Comparison of ENCODE assay signal across 19 cellular contexts in the genomic region with DNA sequence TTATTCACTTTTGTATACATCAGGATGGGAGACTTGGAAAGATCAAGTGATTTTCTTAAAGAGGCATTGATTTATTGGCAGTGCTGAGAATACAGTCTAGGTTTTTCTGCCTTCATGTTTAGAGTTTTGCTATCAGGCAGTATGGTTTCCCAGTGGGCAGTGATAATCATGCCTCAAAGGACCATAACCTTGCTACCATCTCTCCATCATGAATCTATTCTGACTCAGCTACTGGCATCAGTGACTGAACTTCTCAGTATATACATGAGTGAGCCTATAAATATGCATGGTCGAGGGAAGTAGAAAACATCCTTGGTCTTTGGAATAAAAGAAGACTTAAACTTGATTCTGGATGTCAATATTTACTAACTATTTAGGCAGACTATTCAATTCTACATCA.
A peak's percentile ranks its signal among the peaks of the same experiment; 100 is the strongest.
DNase-seq lines count a peak whose midpoint lies in the region; ATAC-seq and TF ChIP-seq lines count a peak whose summit lies in the region.
"Had no signal": no experiment of that assay in that cellular context is flagged by ENCODE, and none has a peak within 500 bp of the region (broad histone marks: within the 10 kb centered on the region; RNA-seq: fewer than 3 reads in every experiment).

No MANE protein-coding gene starts in this region.

- peak overlapping the region; percentile 33 for H2AK5ac ChIP-seq in mesendoderm (ENCODE audit: low read length)

- H3K36me3 ChIP-seq in GM23248 (ENCODE audit: low read depth) (no peaks in the 10 kb centered on the region), mesendoderm (ENCODE audit: control insufficient read depth, insufficient read depth, low read length) (no peaks in the 10 kb centered on the region), Karpas-422 (ENCODE audit: insufficient read depth, low read length) (no peaks in the 10 kb centered on the region)
- H3K36me3 ChIP-seq: SJCRH30 had no signal

- DNase-seq in GM23248: peak; percentile 26
- peak; percentile 76 for DNase-seq in fibroblast of mammary gland (ENCODE audit: low read depth)
- no peak for DNase-seq in mesendoderm
- DNase-seq in NCI-H774 (lab: John Stamatoyannopoulos, UW): no peak
- DNase-seq in GM19238 (ENCODE audit: insufficient read length, low spot score): no peak
- DNase-seq in amygdala (lab: John Stamatoyannopoulos, UW): no peak
- DNase-seq in Karpas-422: no peak
- DNase-seq: C1 segment of cervical spinal cord, DND-41, HFFc6, MV-4-11, NCI-H1417, NCI-H1930, NCI-H446, SJCRH30 had no signal

- H3K56ac ChIP-seq in mesendoderm (ENCODE audit: low read length): no peak overlapping the region

- no peak overlapping the region for H3K9ac ChIP-seq in GM23248
- no peak overlapping the region for H3K9ac ChIP-seq in mesendoderm (ENCODE audit: low read length)
- H3K9ac ChIP-seq in Karpas-422 (ENCODE audit: low read length): no peak overlapping the region

- no peaks in the 10 kb centered on the region for H3F3A ChIP-seq in GM23248 (ENCODE audit: insufficient read depth)

- TF ChIP-seq CTCF in fibroblast of mammary gland (conservative IDR thresholded peaks at IDR 0.05; ENCODE audit: control insufficient read depth, insufficient read depth, low read depth, low read length): no peak

- H3K4me2 ChIP-seq in GM23248 (ENCODE audit: unreplicated experiment): no peak overlapping the region
- no peak overlapping the region for H3K4me2 ChIP-seq in mesendoderm (ENCODE audit: low read length)
- H3K4me2 ChIP-seq in Karpas-422 (ENCODE audit: low read depth, low read length, poor library complexity, severe bottlenecking): no peak overlapping the region
- H3K4me2 ChIP-seq: A549 had no signal

- peak; percentile 84 for ATAC-seq in SK-N-SH treated with all-trans-retinoic acid at 6 μM for 48 hours
- ATAC-seq: A549, K562 had no signal

- H2AFZ ChIP-seq in GM23248 (no peak overlapping the region), Karpas-422 (ENCODE audit: low read length) (no peak overlapping the region)

- H3K4me1 ChIP-seq in GM23248 (ENCODE audit: insufficient read depth): no peaks in the 10 kb centered on the region
- H3K4me1 ChIP-seq in mesendoderm (ENCODE audit: control insufficient read depth, low read depth, low read length): peaks cover 2% of the 10 kb centered on the region
- H3K4me1 ChIP-seq in Karpas-422 (ENCODE audit: low read length): no peaks in the 10 kb centered on the region
- H3K4me1 ChIP-seq: A549, SJCRH30 had no signal

- H3K23ac ChIP-seq in mesendoderm (ENCODE audit: low read length): no peak overlapping the region

- no peak overlapping the region for H4K5ac ChIP-seq in mesendoderm (ENCODE audit: low read length)

- H3K9me3 ChIP-seq in GM23248 (ENCODE audit: low read depth) (no peaks in the 10 kb centered on the region), Karpas-422 (ENCODE audit: low read length) (no peaks in the 10 kb centered on the region)
- H3K9me3 ChIP-seq: A549, SJCRH30 had no signal

- H3K18ac ChIP-seq in mesendoderm (ENCODE audit: low read length): no peak overlapping the region

- H4K8ac ChIP-seq in mesendoderm (ENCODE audit: low read depth, low read length): no peak overlapping the region

- 0 to 9% methylated on average over 1 of the region's 1 CpG for WGBS in GM23248 (ENCODE audit: low coverage in 1 of 2, low lambda C conversion rate in 2 of 2, missing lambda C conversion rate in 2 of 2), 2 experiments
- WGBS in mesendoderm (ENCODE audit: extremely low coverage, insufficient coverage, low lambda C conversion rate): no CpG with 5 or more reads among the region's 1 CpG

- H3K4ac ChIP-seq in mesendoderm (ENCODE audit: low read depth, low read length): no peak overlapping the region

- H3K4me3 ChIP-seq in GM23248 (no peak overlapping the region), fibroblast of mammary gland (ENCODE audit: control insufficient read depth, low read depth, low read length) (no peak overlapping the region), mesendoderm (ENCODE audit: low read length) (no peak overlapping the region), Karpas-422 (ENCODE audit: low read length) (no peak overlapping the region)
- H3K4me3 ChIP-seq: A549, K562, SJCRH30 had no signal

- H2BK5ac ChIP-seq in mesendoderm (ENCODE audit: low read length): no peak overlapping the region

- H3K79me2 ChIP-seq in GM23248 (ENCODE audit: insufficient read depth): no peaks in the 10 kb centered on the region
- no peaks in the 10 kb centered on the region for H3K79me2 ChIP-seq in mesendoderm (ENCODE audit: control insufficient read depth, insufficient read depth, low read length)
- no peaks in the 10 kb centered on the region for H3K79me2 ChIP-seq in Karpas-422 (ENCODE audit: low read length)

- H3K27me3 ChIP-seq in GM23248 (replicated peaks; ENCODE audit: insufficient read depth): no peaks in the 10 kb centered on the region
- H3K27me3 ChIP-seq in mesendoderm (ENCODE audit: insufficient read depth, low read length, poor library complexity): no peaks in the 10 kb centered on the region
- H3K27me3 ChIP-seq in Karpas-422 (ENCODE audit: low read length): no peaks in the 10 kb centered on the region
- H3K27me3 ChIP-seq: SJCRH30 had no signal

- H3K9me2 ChIP-seq in GM23248 (ENCODE audit: insufficient read depth) (no peaks in the 10 kb centered on the region), Karpas-422 (replicated peaks; ENCODE audit: insufficient read depth, low read length) (no peaks in the 10 kb centered on the region)

- H3K27ac ChIP-seq in GM23248 (no peak overlapping the region), mesendoderm (ENCODE audit: low read depth, low read length) (no peak overlapping the region), Karpas-422 (ENCODE audit: low read length) (no peak overlapping the region)
- H3K27ac ChIP-seq: A549, RWPE1, SJCRH30 had no signal

- H2BK15ac ChIP-seq in mesendoderm (replicated peaks; ENCODE audit: low read depth): no peak overlapping the region

- H4K20me1 ChIP-seq in GM23248 (ENCODE audit: insufficient read depth) (no peaks in the 10 kb centered on the region), Karpas-422 (ENCODE audit: insufficient read depth, low read depth, low read length) (no peaks in the 10 kb centered on the region)

- H2BK120ac ChIP-seq in mesendoderm (ENCODE audit: low read depth, low read length): peak overlapping the region; percentile 73

- in situ Hi-C loops in GM23248 (cut with MboI): no loop called here

- H3K79me1 ChIP-seq in mesendoderm (ENCODE audit: low read length): no peaks in the 10 kb centered on the region

TF ChIP-seq in SK-N-SH treated with all-trans-retinoic acid at 6 μM for 48 hours, 23 proteins besides CTCF, POLR2A, EP300 and RAD21 (continues in another document):
- TF ChIP-seq BACH2 (CRISPR knock-in tag; IDR thresholded peaks at IDR 0.05; ENCODE audit: borderline replicate concordance) (no peak), ZNF8 (CRISPR knock-in tag; IDR thresholded peaks at IDR 0.05) (no peak), POU6F1 (CRISPR knock-in tag; IDR thresholded peaks at IDR 0.05; ENCODE audit: borderline replicate concordance, low read depth) (no peak), RARB (CRISPR knock-in tag; IDR thresholded peaks at IDR 0.05) (no peak), ESRRG (CRISPR knock-in tag; IDR thresholded peaks at IDR 0.05) (no peak), ZFP3 (CRISPR knock-in tag; IDR thresholded peaks at IDR 0.05) (no peak), TOX (CRISPR knock-in tag; IDR thresholded peaks at IDR 0.05; ENCODE audit: borderline replicate concordance) (no peak), ZFP30 (CRISPR knock-in tag; IDR thresholded peaks at IDR 0.05) (no peak), CSDC2 (CRISPR knock-in tag; IDR thresholded peaks at IDR 0.05) (no peak), TCF4 (CRISPR knock-in tag; IDR thresholded peaks at IDR 0.05; ENCODE audit: borderline replicate concordance) (no peak), OSR1 (CRISPR knock-in tag; IDR thresholded peaks at IDR 0.05) (no peak), ZC3H10 (CRISPR knock-in tag; IDR thresholded peaks at IDR 0.05) (no peak), SNAI2 (CRISPR knock-in tag; IDR thresholded peaks at IDR 0.05) (no peak)
- TF ChIP-seq, protein P1, sequence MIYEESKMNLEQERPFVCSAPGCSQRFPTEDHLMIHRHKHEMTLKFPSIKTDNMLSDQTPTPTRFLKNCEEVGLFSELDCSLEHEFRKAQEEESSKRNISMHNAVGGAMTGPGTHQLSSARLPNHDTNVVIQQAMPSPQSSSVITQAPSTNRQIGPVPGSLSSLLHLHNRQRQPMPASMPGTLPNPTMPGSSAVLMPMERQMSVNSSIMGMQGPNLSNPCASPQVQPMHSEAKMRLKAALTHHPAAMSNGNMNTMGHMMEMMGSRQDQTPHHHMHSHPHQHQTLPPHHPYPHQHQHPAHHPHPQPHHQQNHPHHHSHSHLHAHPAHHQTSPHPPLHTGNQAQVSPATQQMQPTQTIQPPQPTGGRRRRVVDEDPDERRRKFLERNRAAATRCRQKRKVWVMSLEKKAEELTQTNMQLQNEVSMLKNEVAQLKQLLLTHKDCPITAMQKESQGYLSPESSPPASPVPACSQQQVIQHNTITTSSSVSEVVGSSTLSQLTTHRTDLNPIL (CRISPR knock-in tag; IDR thresholded peaks at IDR 0.05; ENCODE audit: low read depth): no peak

Comparison
In these comparisons a context has a peak if more than half of its experiments do, and no peak if none do; other contexts are left out.
1. DNase-seq: peak in GM23248 (single experiment) and fibroblast of mammary gland (single experiment); none in mesendoderm (single experiment), NCI-H774 (single experiment), GM19238 (single experiment), amygdala (0 of 56) and Karpas-422 (single experiment).